9 cellular contexts compared by ENCODE assay signal in the genomic region with DNA sequence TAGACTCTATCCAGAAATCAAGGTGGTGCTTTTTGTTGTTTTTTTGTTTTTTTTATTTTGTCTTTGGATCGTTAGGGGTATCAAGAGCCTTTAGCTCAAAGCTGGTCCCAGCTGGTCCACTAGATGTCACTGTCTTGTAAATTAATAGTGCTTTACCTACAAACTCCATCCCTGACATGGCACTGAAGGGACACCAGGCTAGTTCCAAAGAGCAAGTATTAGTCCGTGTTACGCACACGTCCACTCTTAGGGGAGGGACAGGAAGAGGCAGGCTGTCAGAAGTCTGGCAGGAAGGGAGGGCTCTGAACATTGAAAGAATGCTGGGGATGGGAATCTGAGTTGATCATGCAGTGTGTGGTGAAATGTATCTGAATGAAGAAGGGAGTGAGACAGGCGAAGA.
DNase-seq lines count a peak whose midpoint lies in the region; ATAC-seq, FAIRE-seq and TF ChIP-seq lines count a peak whose summit lies in the region.
"Had no signal": no experiment of that assay in that cellular context is flagged by ENCODE, and none has a peak within 500 bp of the region (broad histone marks: within the 10 kb centered on the region; RNA-seq: fewer than 3 reads in every experiment).

No MANE protein-coding gene starts in this region.

- peak; percentile 85 for ATAC-seq in HG02642 (IDR thresholded peaks at IDR 0.05; ENCODE audit: poor library complexity, unreplicated experiment)
- no peak for ATAC-seq in pancreas

- peak; percentile 61 for DNase-seq in AG08396 (ENCODE audit: low spot score)
- DNase-seq in GM13977 (ENCODE audit: low spot score), result peak; percentile 65
- DNase-seq in NCI-H1092 treated with DMSO at 0.1 percent for 48 hours (lab: John Stamatoyannopoulos, UW), result peak; percentile 59
- no peak for DNase-seq in pancreas
- no peak for DNase-seq in activated T-cell treated with anti-CD3 and anti-CD28 coated beads, Interleukin-2, amount 50 U/mL, for 1 hour

- no peaks in the 10 kb centered on the region for H3K9me3 ChIP-seq in pancreas
- H3K9me3 ChIP-seq: neutrophil had no signal

- H3K4me1 ChIP-seq in pancreas, result no peaks in the 10 kb centered on the region

- peaks cover 0 to 4% (median 0%) of the 10 kb centered on the region in 4 donors for H3K27me3 ChIP-seq in pancreas
- H3K27me3 ChIP-seq: neutrophil had no signal

- WGBS in pancreas, 2 donors, result 21 to 25% methylated on average over 5 of the region's 5 CpGs

- intact Hi-C loops in pancreas (cut with DNase I), result no loop called here

- H3K27ac ChIP-seq in VCaP (no peak overlapping the region), pancreas (no peak overlapping the region)
- H3K27ac ChIP-seq: neutrophil had no signal

- TF ChIP-seq CTCF in GM13977 (IDR thresholded peaks at IDR 0.05; ENCODE audit: extremely low read depth, insufficient read depth, missing control alignments) (peak; percentile 72), VCaP (conservative IDR thresholded peaks at IDR 0.05) (peak; percentile 83), pancreas (IDR thresholded peaks at IDR 0.05) (no peak)

- in situ Hi-C loops in GM13977 (cut with MboI; ENCODE audit: low pct_unique_long_range_greater_than_20kb, low sequenced_read_pairs, unreplicated experiment), result no loop called here

- FAIRE-seq in islet of Langerhans (lab: Jason Lieb, UNC), result peak; percentile 36
- FAIRE-seq in pancreas (lab: Jason Lieb, UNC), result no peak

- H3K36me3 ChIP-seq in pancreas, result no peaks in the 10 kb centered on the region
- H3K36me3 ChIP-seq: neutrophil had no signal

- no peak overlapping the region for H3K4me3 ChIP-seq in pancreas

Comparison
In these comparisons a context has a peak if more than half of its experiments do, and no peak if none do; other contexts are left out.
1. DNase-seq: peak in AG08396 (single experiment), GM13977 (single experiment) and NCI-H1092 treated with DMSO at 0.1 percent for 48 hours (single experiment); none in pancreas (0 of 6) and activated T-cell treated with anti-CD3 and anti-CD28 coated beads, Interleukin-2, amount 50 U/mL, for 1 hour (single experiment).
2. CTCF ChIP-seq: peak in GM13977 (single experiment) and VCaP (single experiment); none in pancreas (0 of 4).